ENCODE assay signal across 23 cellular contexts in the genomic region with DNA sequence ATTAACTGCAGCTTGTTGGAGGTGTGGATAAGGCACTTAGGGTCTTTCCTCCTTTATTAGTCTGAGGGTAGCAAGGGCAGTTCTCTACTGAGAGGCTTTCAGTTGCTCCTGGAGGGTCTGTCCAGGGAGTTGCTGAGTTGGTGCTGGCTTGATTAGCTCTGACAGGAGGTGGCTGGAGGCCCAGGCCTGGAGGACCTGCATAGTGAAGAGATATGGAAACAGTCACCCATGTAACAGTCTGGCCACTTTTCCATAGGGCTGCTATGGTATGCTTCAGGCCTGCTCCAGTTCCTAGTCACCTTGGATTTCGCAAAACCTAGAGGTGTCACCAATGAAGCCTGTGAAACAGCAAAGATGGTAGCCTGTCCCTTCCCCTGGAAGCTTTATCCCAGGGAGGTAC.
"Had no signal": no experiment of that assay in that cellular context is flagged by ENCODE, and none has a peak within 500 bp of the region (broad histone marks: within the 10 kb centered on the region; RNA-seq: fewer than 3 reads in every experiment).

No MANE protein-coding gene starts in this region.

- H3K27me3 ChIP-seq: breast epithelium, colonic mucosa, dorsolateral prefrontal cortex, esophagus muscularis mucosa, pancreas, testis had no signal

- H3K27ac ChIP-seq: colonic mucosa, dorsolateral prefrontal cortex, esophagus muscularis mucosa, pancreas, psoas muscle, testis, WERI-Rb-1 had no signal

- H3K36me3 Mint-ChIP-seq: type B pancreatic cell had no signal

- H3K4me3 Mint-ChIP-seq: activated naive CD8-positive, alpha-beta T cell; nephron progenitor cell; T-cell; type B pancreatic cell had no signal

- H3K27me3 Mint-ChIP-seq: activated naive CD8-positive, alpha-beta T cell; T-cell; type B pancreatic cell had no signal

- H3K9me3 ChIP-seq: colonic mucosa, pancreas, testis had no signal

- DNase-seq: activated CD4-positive, alpha-beta T cell treated with anti-CD3 and anti-CD28 coated beads, Interleukin-2, amount 50 U/mL, for 48 hours; activated CD4-positive, CD25-positive, alpha-beta regulatory T cell treated with anti-CD3 and anti-CD28 coated beads, Interleukin-2, amount 50 U/mL, for 72 hours; activated gamma-delta T cell treated with Interleukin-2 at 50 U/mL for 16 hours; amniotic stem cell; colonic mucosa; dorsolateral prefrontal cortex; glutamatergic neuron; hypothalamus; mesendoderm; mucosa of descending colon; nephron progenitor cell; pancreas; psoas muscle; right cardiac atrium; stimulated activated CD4-positive, alpha-beta T cell treated with anti-CD3 and anti-CD28 coated beads, Interleukin-1b, Interleukin-23, amount 100 ng/mL, for 48 hours; T-cell; testis; WERI-Rb-1 had no signal

- H3K36me3 ChIP-seq: breast epithelium, colonic mucosa, esophagus muscularis mucosa, pancreas, WERI-Rb-1 had no signal

- H3K27ac Mint-ChIP-seq: nephron progenitor cell, T-cell, type B pancreatic cell had no signal

- H3K4me3 ChIP-seq: breast epithelium, colonic mucosa, dorsolateral prefrontal cortex, esophagus muscularis mucosa, mucosa of descending colon, pancreas, psoas muscle, skin epidermis, testis had no signal

- ATAC-seq: mucosa of descending colon, pancreas, psoas muscle, T-cell had no signal

- H3K4me1 ChIP-seq: breast epithelium, colonic mucosa, pancreas had no signal
